ENCODE assay signal across 32 cellular contexts in genomic region chr11:61049066-61049382, GRCh38. TPM values are rescaled to one million over a fixed set of nuclear protein-coding genes. Genes with fewer than 3 reads are reported as not detected.
A peak's percentile ranks its signal among the peaks of the same experiment; 100 is the strongest.
DNase-seq lines count a peak whose midpoint lies in the region; ATAC-seq and TF ChIP-seq lines count a peak whose summit lies in the region.
"Had no signal": no experiment of that assay in that cellular context is flagged by ENCODE, and none has a peak within 500 bp of the region (broad histone marks: within the 10 kb centered on the region; RNA-seq: fewer than 3 reads in every experiment).

No MANE protein-coding gene starts in this region.

- H3K36me3 Mint-ChIP-seq in activated T-cell treated with anti-CD3 and anti-CD28 coated beads, Interleukin-2, amount 50 U/mL, for 24 hours (ENCODE audit: low read depth), result peaks cover 76% of the 10 kb centered on the region
- no peaks in the 10 kb centered on the region for H3K36me3 Mint-ChIP-seq in CD8-positive, alpha-beta T cell
- peaks cover 56% of the 10 kb centered on the region for H3K36me3 Mint-ChIP-seq in activated CD4-positive, alpha-beta memory T cell treated with anti-CD3 and anti-CD28 coated beads, Interleukin-2, amount 10 ng/mL, durations not matched to agents 7 days and 5 days (ENCODE audit: low read depth)
- H3K36me3 Mint-ChIP-seq: natural killer cell treated with Interleukin-12 subunit alpha and Interleukin-12 subunit beta and Interleukin-15 and Interleukin-18, amount 100 ng/mL, for 72 hours had no signal

- peak overlapping the region; percentile 47 for H3K4me3 Mint-ChIP-seq in activated T-cell treated with anti-CD3 and anti-CD28 coated beads, Interleukin-2, amount 50 U/mL, for 24 hours
- peak overlapping the region; percentile 8 for H3K4me3 Mint-ChIP-seq in CD8-positive, alpha-beta T cell
- H3K4me3 Mint-ChIP-seq in activated CD4-positive, alpha-beta memory T cell treated with anti-CD3 and anti-CD28 coated beads, Interleukin-2, amount 10 ng/mL, durations not matched to agents 7 days and 5 days, result peak overlapping the region; percentile 47
- H3K4me3 Mint-ChIP-seq: H9; natural killer cell treated with Interleukin-12 subunit alpha and Interleukin-12 subunit beta and Interleukin-15 and Interleukin-18, amount 100 ng/mL, for 72 hours had no signal

- H3K36me3 ChIP-seq in CD8-positive, alpha-beta T cell (ENCODE audit: insufficient read depth, low read length), result no peaks in the 10 kb centered on the region
- no peaks in the 10 kb centered on the region for H3K36me3 ChIP-seq in effector memory CD4-positive, alpha-beta T cell (ENCODE audit: control insufficient read depth, insufficient read depth, low read length)
- no peaks in the 10 kb centered on the region for H3K36me3 ChIP-seq in right atrium auricular region
- H3K36me3 ChIP-seq: BE2C, gastrocnemius medialis, MG63, prostate gland, tibial nerve had no signal

- no peak overlapping the region for H3K27ac ChIP-seq in CD8-positive, alpha-beta T cell (ENCODE audit: low read depth, low read length)
- peak overlapping the region; percentile 33 for H3K27ac ChIP-seq in effector memory CD4-positive, alpha-beta T cell (ENCODE audit: insufficient read depth, low read length, poor library complexity, severe bottlenecking)
- H3K27ac ChIP-seq in right atrium auricular region, result no peak overlapping the region
- H3K27ac ChIP-seq: gastrocnemius medialis, HL-60, prostate gland, tibial nerve had no signal

- no peak overlapping the region for H3K4me3 ChIP-seq in CD8-positive, alpha-beta T cell (ENCODE audit: low read depth, low read length)
- no peak overlapping the region for H3K4me3 ChIP-seq in effector memory CD4-positive, alpha-beta T cell (ENCODE audit: insufficient read depth, low read depth, low read length, poor library complexity, severe bottlenecking)
- no peak overlapping the region for H3K4me3 ChIP-seq in right atrium auricular region
- H3K4me3 ChIP-seq: gastrocnemius medialis, lung, MG63, prostate gland, tibial nerve had no signal

- no peaks in the 10 kb centered on the region for H3K9me3 Mint-ChIP-seq in activated T-cell treated with anti-CD3 and anti-CD28 coated beads, Interleukin-2, amount 50 U/mL, for 24 hours
- no peaks in the 10 kb centered on the region for H3K9me3 Mint-ChIP-seq in CD8-positive, alpha-beta T cell
- no peaks in the 10 kb centered on the region for H3K9me3 Mint-ChIP-seq in activated CD4-positive, alpha-beta memory T cell treated with anti-CD3 and anti-CD28 coated beads, Interleukin-2, amount 10 ng/mL, durations not matched to agents 7 days and 5 days
- H3K9me3 Mint-ChIP-seq: natural killer cell treated with Interleukin-12 subunit alpha and Interleukin-12 subunit beta and Interleukin-15 and Interleukin-18, amount 100 ng/mL, for 72 hours had no signal

- no peak for TF ChIP-seq CTCF in CD8-positive, alpha-beta T cell (IDR thresholded peaks at IDR 0.05)
- no peak for TF ChIP-seq CTCF in right atrium auricular region (IDR thresholded peaks at IDR 0.05)

- no peaks in the 10 kb centered on the region for H3K27me3 ChIP-seq in CD8-positive, alpha-beta T cell (ENCODE audit: insufficient read depth, low read length)
- no peaks in the 10 kb centered on the region for H3K27me3 ChIP-seq in effector memory CD4-positive, alpha-beta T cell (replicated peaks; ENCODE audit: control insufficient read depth, insufficient read depth, low read length, poor library complexity, severe bottlenecking)
- no peaks in the 10 kb centered on the region for H3K27me3 ChIP-seq in right atrium auricular region
- H3K27me3 ChIP-seq: BE2C, gastrocnemius medialis, MG63, tibial nerve had no signal

- peaks cover 27% of the 10 kb centered on the region for H3K4me1 ChIP-seq in CD8-positive, alpha-beta T cell (ENCODE audit: insufficient read depth, low read length)
- peaks cover 11% of the 10 kb centered on the region for H3K4me1 ChIP-seq in effector memory CD4-positive, alpha-beta T cell (ENCODE audit: control insufficient read depth, insufficient read depth, low read length, poor library complexity, severe bottlenecking)
- no peaks in the 10 kb centered on the region for H3K4me1 ChIP-seq in right atrium auricular region
- H3K4me1 ChIP-seq: BE2C, gastrocnemius medialis, prostate gland, tibial nerve had no signal

- DNase-seq in activated T-cell treated with anti-CD3 and anti-CD28 coated beads, Interleukin-2, amount 50 U/mL, for 24 hours, result no peak
- DNase-seq in activated T-cell treated with anti-CD3 and anti-CD28 coated beads, Interleukin-2, amount 50 U/mL, for 1 hour, result no peak
- DNase-seq in CD8-positive, alpha-beta T cell, result no peak
- no peak for DNase-seq in activated CD4-positive, alpha-beta memory T cell treated with anti-CD3 and anti-CD28 coated beads, Interleukin-2, amount 10 ng/mL, durations not matched to agents 7 days and 5 days
- no peak for DNase-seq in effector memory CD4-positive, alpha-beta T cell
- DNase-seq in AML-193 (lab: John Stamatoyannopoulos, UW) (no peak), right atrium auricular region (ENCODE audit: low spot score) (no peak), NCI-H526 treated with DMSO at 0.1 percent for 48 hours (lab: John Stamatoyannopoulos, UW) (no peak)
- DNase-seq: ACHN; activated CD4-positive, alpha-beta T cell treated with anti-CD3 and anti-CD28 coated beads for 1 hour; activated gamma-delta T cell treated with Interleukin-2 at 50 U/mL for 16 hours; aorta; BE2C; gastrocnemius medialis; H9; KG1; MG63; NCI-H1105 treated with DMSO at 0.1 percent for 48 hours; NCI-H187 treated with DMSO at 0.1 percent for 48 hours; NCI-H2171 treated with DMSO at 0.1 percent for 48 hours; NCI-H524 treated with DMSO at 0.1 percent for 48 hours; occipital lobe had no signal

- ATAC-seq in CD8-positive, alpha-beta T cell, result no peak
- ATAC-seq: gastrocnemius medialis; natural killer cell treated with Interleukin-12 subunit alpha and Interleukin-12 subunit beta and Interleukin-15 and Interleukin-18, amount 100 ng/mL, for 72 hours; sciatic nerve had no signal

- POLR2A ChIA-PET in CD8-positive, alpha-beta T cell (lab: Charles Lee), result interaction anchor here (1.3 to 1.6 kb wide), 2 partner anchors 23 to 77 kb away, joined by 4 to 5 read pairs; partner anchors contain the start of gene CD6
- POLR2A ChIA-PET in activated CD4-positive, alpha-beta memory T cell treated with anti-CD3 and anti-CD28 coated beads, Interleukin-2, amount 10 ng/mL, durations not matched to agents 7 days and 5 days (lab: Charles Lee), result interaction anchor here (0.6 to 3.4 kb wide), 11 partner anchors 9 to 131 kb away, joined by 3 to 17 read pairs (median 5); no protein-coding TSS in a partner anchor

- intact Hi-C loops in CD8-positive, alpha-beta T cell (cut with DNase I, micrococcal nuclease), result no loop called here

- H3K9me3 ChIP-seq in CD8-positive, alpha-beta T cell (ENCODE audit: low read length), result no peaks in the 10 kb centered on the region
- H3K9me3 ChIP-seq in effector memory CD4-positive, alpha-beta T cell (ENCODE audit: control insufficient read depth, low read length), result no peaks in the 10 kb centered on the region
- no peaks in the 10 kb centered on the region for H3K9me3 ChIP-seq in right atrium auricular region
- H3K9me3 ChIP-seq: BE2C, gastrocnemius medialis, MG63, prostate gland, tibial nerve had no signal

- peaks cover 73% of the 10 kb centered on the region for H3K4me1 Mint-ChIP-seq in activated T-cell treated with anti-CD3 and anti-CD28 coated beads, Interleukin-2, amount 50 U/mL, for 24 hours (ENCODE audit: low read depth)
- peaks cover 40% of the 10 kb centered on the region for H3K4me1 Mint-ChIP-seq in CD8-positive, alpha-beta T cell (ENCODE audit: low read depth)
- peaks cover 69% of the 10 kb centered on the region for H3K4me1 Mint-ChIP-seq in activated CD4-positive, alpha-beta memory T cell treated with anti-CD3 and anti-CD28 coated beads, Interleukin-2, amount 10 ng/mL, durations not matched to agents 7 days and 5 days
- H3K4me1 Mint-ChIP-seq: H9 had no signal

- no peaks in the 10 kb centered on the region for H3K27me3 Mint-ChIP-seq in activated T-cell treated with anti-CD3 and anti-CD28 coated beads, Interleukin-2, amount 50 U/mL, for 24 hours
- H3K27me3 Mint-ChIP-seq in CD8-positive, alpha-beta T cell (ENCODE audit: low read depth), result no peaks in the 10 kb centered on the region
- H3K27me3 Mint-ChIP-seq in activated CD4-positive, alpha-beta memory T cell treated with anti-CD3 and anti-CD28 coated beads, Interleukin-2, amount 10 ng/mL, durations not matched to agents 7 days and 5 days, result no peaks in the 10 kb centered on the region

- CTCF ChIA-PET in CD8-positive, alpha-beta T cell (lab: Charles Lee), result interaction anchor here (0.8 to 1.4 kb wide), 3 partner anchors 22 to 80 kb away, joined by 3 to 4 read pairs (median 4); no protein-coding TSS in a partner anchor
- CTCF ChIA-PET in activated CD4-positive, alpha-beta memory T cell treated with anti-CD3 and anti-CD28 coated beads, Interleukin-2, amount 10 ng/mL, durations not matched to agents 7 days and 5 days (lab: Charles Lee), result interaction anchor here (1.0 to 1.7 kb wide), 2 partner anchors 12 to 32 kb away, joined by 3 to 6 read pairs; no protein-coding TSS in a partner anchor

- peak overlapping the region; percentile 82 for H3K27ac Mint-ChIP-seq in activated T-cell treated with anti-CD3 and anti-CD28 coated beads, Interleukin-2, amount 50 U/mL, for 24 hours
- peak overlapping the region; percentile 9 for H3K27ac Mint-ChIP-seq in CD8-positive, alpha-beta T cell
- H3K27ac Mint-ChIP-seq in activated CD4-positive, alpha-beta memory T cell treated with anti-CD3 and anti-CD28 coated beads, Interleukin-2, amount 10 ng/mL, durations not matched to agents 7 days and 5 days, result peak overlapping the region; percentile 80
- H3K27ac Mint-ChIP-seq: H9 had no signal

RNA-seq across cellular contexts. Expression of gene CD5, which starts 53.3 kb away (rescaled TPM):
- 100 to 1,000 TPM; 318 to 324 TPM for total RNA-seq in CD8-positive, alpha-beta T cell
- total RNA-seq in activated CD4-positive, alpha-beta memory T cell treated with anti-CD3 and anti-CD28 coated beads, Interleukin-2, amount 10 ng/mL, durations not matched to agents 7 days and 5 days, result 100 to 1,000 TPM; 359 to 373 TPM
- 1 to 10 TPM in 1 of 2 donors, under 1 TPM in 1; 0.75 to 1.6 TPM for total RNA-seq in right atrium auricular region
- total RNA-seq: bronchial epithelial cell, endothelial cell of umbilical vein, fibroblast of lung, H9, occipital lobe, SK-MEL-5 had no signal

Comparison
In these comparisons a context has a peak if more than half of its experiments do, and no peak if none do; other contexts are left out.
1. H3K27ac Mint-ChIP-seq: peak in every context shown above with its lines; median percentile 82 in activated T-cell treated with anti-CD3 and anti-CD28 coated beads, Interleukin-2, amount 50 U/mL, for 24 hours; 80 in activated CD4-positive, alpha-beta memory T cell treated with anti-CD3 and anti-CD28 coated beads, Interleukin-2, amount 10 ng/mL, durations not matched to agents 7 days and 5 days; 9 in CD8-positive, alpha-beta T cell.
2. RNA of gene CD5, which starts 53.3 kb away (total RNA-seq): 359 to 373 TPM in activated CD4-positive, alpha-beta memory T cell treated with anti-CD3 and anti-CD28 coated beads, Interleukin-2, amount 10 ng/mL, durations not matched to agents 7 days and 5 days and 318 to 324 TPM in CD8-positive, alpha-beta T cell; 0.75 to 1.6 TPM in right atrium auricular region; every median in the first group is over 100 times any median in the second.
3. Peak in every context shown above with its lines, with median percentiles within 50 percentile points of each other: H3K4me3 Mint-ChIP-seq.